Comparison of ENCODE assay signal across 8 cellular contexts in genomic region chr1:87334351-87335174, GRCh38. TPM values are rescaled to one million over a fixed set of nuclear protein-coding genes. Genes with fewer than 3 reads are reported as not detected.
A peak's percentile ranks its signal among the peaks of the same experiment; 100 is the strongest.
DNase-seq lines count a peak whose midpoint lies in the region; ATAC-seq, FAIRE-seq and TF ChIP-seq lines count a peak whose summit lies in the region.

No MANE protein-coding gene starts in this region.

- H3K27me3 ChIP-seq in breast epithelium: no peaks in the 10 kb centered on the region

- H3K4me3 ChIP-seq in breast epithelium (peak overlapping the region; percentile 54 to 95 (median 85)), kidney (ENCODE audit: low read length in 2 of 2) (peak overlapping the region; percentile 33 to 51)

- peak; percentile 2 for ATAC-seq in GM21529 (IDR thresholded peaks at IDR 0.05; ENCODE audit: unreplicated experiment)
- peak; percentile 33 to 36 for ATAC-seq in stimulated activated naive B cell treated with anti-CD40 and anti-IgM and Interleukin-4, amounts not matched to agents 10 μg/mL and 1 μg/mL and 100 μg/mL, for 72 hours (replicated peaks)

- no peaks in the 10 kb centered on the region for H3K9me3 Mint-ChIP-seq in stimulated activated naive B cell treated with anti-CD40 and anti-IgM and Interleukin-4, amounts not matched to agents 10 μg/mL and 1 μg/mL and 100 μg/mL, for 72 hours

- peak overlapping the region; percentile 83 to 90 for H3K4me3 Mint-ChIP-seq in stimulated activated naive B cell treated with anti-CD40 and anti-IgM and Interleukin-4, amounts not matched to agents 10 μg/mL and 1 μg/mL and 100 μg/mL, for 72 hours

- no peak for FAIRE-seq in kidney (lab: Jason Lieb, UNC)

- no peaks in the 10 kb centered on the region for H3K27me3 Mint-ChIP-seq in stimulated activated naive B cell treated with anti-CD40 and anti-IgM and Interleukin-4, amounts not matched to agents 10 μg/mL and 1 μg/mL and 100 μg/mL, for 72 hours

- H3K27ac Mint-ChIP-seq in stimulated activated naive B cell treated with anti-CD40 and anti-IgM and Interleukin-4, amounts not matched to agents 10 μg/mL and 1 μg/mL and 100 μg/mL, for 72 hours: peak overlapping the region; percentile 96

- no peak for TF ChIP-seq POLR2A in breast epithelium (IDR thresholded peaks at IDR 0.05)

- peaks cover 34 to 60% of the 10 kb centered on the region in 2 donors for H3K4me1 Mint-ChIP-seq in stimulated activated naive B cell treated with anti-CD40 and anti-IgM and Interleukin-4, amounts not matched to agents 10 μg/mL and 1 μg/mL and 100 μg/mL, for 72 hours

- H3K36me3 Mint-ChIP-seq in stimulated activated naive B cell treated with anti-CD40 and anti-IgM and Interleukin-4, amounts not matched to agents 10 μg/mL and 1 μg/mL and 100 μg/mL, for 72 hours: peaks cover 5 to 11% of the 10 kb centered on the region in 2 donors

- TF ChIP-seq CTCF in breast epithelium (IDR thresholded peaks at IDR 0.05): no peak
- no peak for TF ChIP-seq CTCF in kidney (IDR thresholded peaks at IDR 0.05; ENCODE audit: borderline replicate concordance, extremely low read depth, insufficient read depth)

- peak overlapping the region in 1 of 2 donors; percentile 2 for H3K9ac ChIP-seq in kidney (ENCODE audit: low read length in 2 of 2)

- H3K27ac ChIP-seq in breast epithelium: peak overlapping the region; percentile 88 to 89
- peak overlapping the region in 1 of 2 donors; percentile 57 for H3K27ac ChIP-seq in kidney (ENCODE audit: low read depth in 2 of 2, low read length in 2 of 2)

- H3K9me3 ChIP-seq in breast epithelium: no peaks in the 10 kb centered on the region
- no peaks in the 10 kb centered on the region for H3K9me3 ChIP-seq in kidney (ENCODE audit: control insufficient read depth in 1 of 2, low read length in 2 of 2)

- peaks cover 6 to 9% of the 10 kb centered on the region in 2 donors for H3K4me1 ChIP-seq in breast epithelium
- H3K4me1 ChIP-seq in kidney (ENCODE audit: control insufficient read depth in 1 of 2, insufficient read depth in 1 of 2, low read depth in 1 of 2, low read length in 2 of 2): peaks cover 9 to 21% of the 10 kb centered on the region in 2 donors

- H3K36me3 ChIP-seq in breast epithelium (no peaks in the 10 kb centered on the region), kidney (ENCODE audit: control insufficient read depth in 1 of 2, insufficient read depth in 2 of 2, low read length in 2 of 2) (peaks cover 0 to 2% of the 10 kb centered on the region in 2 donors)

- DNase-seq in COR-L47 (lab: John Stamatoyannopoulos, UW) (peak; percentile 70), NOMO-1 treated with DMSO at 0.1 percent for 48 hours (lab: John Stamatoyannopoulos, UW; ENCODE audit: unreplicated experiment) (peak; percentile 39), breast epithelium (ENCODE audit: low spot score in 2 of 2) (no peak), kidney (no peak), MV-4-11 (lab: John Stamatoyannopoulos, UW) (no peak), amniotic stem cell (lab: John Stamatoyannopoulos, UW) (no peak)
- DNase-seq in stimulated activated naive B cell treated with anti-CD40 and anti-IgM and Interleukin-4, amounts not matched to agents 10 μg/mL and 1 μg/mL and 100 μg/mL, for 72 hours: no peak

- intact Hi-C loops in breast epithelium (cut with DNase I; ENCODE audit: low total_unique reads) (no loop called here), kidney (cut with DNase I) (no loop called here)

RNA-seq across cellular contexts. Expression of gene LMO4, which starts 5.9 kb away (rescaled TPM):
- total RNA-seq in breast epithelium (10 to 100 TPM; 34.4 to 67.5 (median 39.3) TPM), kidney (56.2 TPM)
- polyA plus RNA-seq in kidney (ENCODE audit: insufficient read depth, low read depth, low replicate concordance): 39.1 TPM

Comparison
In these comparisons a context has a peak if more than half of its experiments do, and no peak if none do; other contexts are left out.
1. DNase-seq: peak in COR-L47 (single experiment) and NOMO-1 treated with DMSO at 0.1 percent for 48 hours (single experiment); none in breast epithelium (0 of 2), kidney (single experiment), stimulated activated naive B cell treated with anti-CD40 and anti-IgM and Interleukin-4, amounts not matched to agents 10 μg/mL and 1 μg/mL and 100 μg/mL, for 72 hours (single experiment), MV-4-11 (single experiment) and amniotic stem cell (single experiment).